In genomic region chr16:81432899-81433560, GRCh38 we compare ENCODE assay signal across 14 cellular contexts. TPM values are rescaled to one million over a fixed set of nuclear protein-coding genes. Genes with fewer than 3 reads are reported as not detected.
DNase-seq lines count a peak whose midpoint lies in the region; ATAC-seq, FAIRE-seq and TF ChIP-seq lines count a peak whose summit lies in the region.
"Had no signal": no experiment of that assay in that cellular context is flagged by ENCODE, and none has a peak within 500 bp of the region (broad histone marks: within the 10 kb centered on the region; RNA-seq: fewer than 3 reads in every experiment).

No MANE protein-coding gene starts in this region.

- H3K9ac ChIP-seq in HepG2 (ENCODE audit: insufficient read depth, low read depth, low read length): peak overlapping the region; percentile 56
- no peak overlapping the region for H3K9ac ChIP-seq in H1 (replicated peaks in 1 of 4; ENCODE audit: extremely low read depth in 1 of 4, low read depth in 3 of 4, low read length in 3 of 4)
- H3K9ac ChIP-seq: parathyroid adenoma had no signal

- H3K27me3 ChIP-seq in HepG2 (ENCODE audit: control insufficient read depth in 1 of 2, insufficient read depth in 2 of 2, low read length in 2 of 2) (peaks cover 2 to 4% of the 10 kb centered on the region in 2 experiments; a peak in 2 of 5 replicates), right lobe of liver (no peaks in the 10 kb centered on the region), H1 (replicated peaks in 1 of 4; ENCODE audit: control insufficient read depth in 3 of 4, extremely low read depth in 1 of 4, insufficient read depth in 3 of 4, low read length in 3 of 4) (no peaks in the 10 kb centered on the region), gastroesophageal sphincter (no peaks in the 10 kb centered on the region)

- H3K18ac ChIP-seq in H1 (ENCODE audit: extremely low read depth, low read length): no peak overlapping the region; the same call in 1 of the 2 replicates

- WGBS in HepG2 (ENCODE audit: low lambda C conversion rate): 50% methylated on average over 15 of the region's 15 CpGs
- WGBS in right lobe of liver (ENCODE audit: insufficient coverage, low coverage, low lambda C conversion rate, missing lambda C conversion rate): 80% methylated on average over 12 of the region's 15 CpGs
- WGBS in H1 (ENCODE audit: extremely low coverage in 1 of 2, insufficient coverage in 1 of 2, insufficient read length in 1 of 2, insufficient replicate concordance in 2 of 2, low coverage in 1 of 2, low lambda C conversion rate in 2 of 2, missing lambda C conversion rate in 1 of 2), 2 experiments: 83% methylated on average over 14 of the region's 15 CpGs; no CpG with 5 or more reads in 1 of the 2 experiments
- WGBS in gastroesophageal sphincter (ENCODE audit: low coverage in 1 of 2), 2 donors: 85 to 97% methylated on average over 6 to 7 of the region's 15 CpGs

- peak overlapping the region; percentile 77 for H2AFZ ChIP-seq in HepG2 (ENCODE audit: low read length)
- 0 out of 2 replicates have a peak overlapping the region, but pooled peaks have one; percentile 57 for H2AFZ ChIP-seq in H1 (ENCODE audit: low read length)
- H2AFZ ChIP-seq: parathyroid adenoma had no signal

- TF ChIP-seq EP300 in HepG2 (IDR thresholded peaks at IDR 0.05; ENCODE audit: low read depth in 2 of 2, low read length in 2 of 2) (no peak), HepG2 (CRISPR knock-in tag; IDR thresholded peaks at IDR 0.05; ENCODE audit: borderline replicate concordance) (no peak), H1 (IDR thresholded peaks at IDR 0.05; ENCODE audit: borderline replicate concordance in 1 of 2, low read depth in 2 of 2, low read length in 2 of 2) (no peak), gastroesophageal sphincter (IDR thresholded peaks at IDR 0.05) (no peak)

- H4K5ac ChIP-seq in H1 (ENCODE audit: insufficient read length, low read depth, low read length): no peak overlapping the region

- intact Hi-C loops in HepG2 (cut with micrococcal nuclease; ENCODE audit: unreplicated experiment) (no loop called here), right lobe of liver (cut with DNase I) (no loop called here), Right ventricle myocardium inferior (cut with DNase I) (no loop called here)

- H3K4me1 ChIP-seq in HepG2 (ENCODE audit: insufficient read depth, low read length) (peaks cover 56% of the 10 kb centered on the region), right lobe of liver (peaks cover 0 to 11% (median 4%) of the 10 kb centered on the region in 4 donors), H1 (replicated peaks in 1 of 4; ENCODE audit: control insufficient read depth in 3 of 4, insufficient read depth in 4 of 4, low read length in 3 of 4) (peaks cover 0 to 9% (median under 1%) of the 10 kb centered on the region in 4 experiments; a peak in 3 of 7 replicates), gastroesophageal sphincter (peaks cover 0 to 5% (median 0%) of the 10 kb centered on the region in 3 donors)
- H3K4me1 ChIP-seq: parathyroid adenoma had no signal

- POLR2A ChIA-PET in HepG2 (lab: Yijun Ruan, JAX): interaction anchor here (0.7 to 7.2 kb wide), 3 partner anchors 13 to 116 kb away, joined by 3 to 61 read pairs (median 6); no protein-coding TSS in a partner anchor
- POLR2A ChIA-PET in H1 (lab: Charles Lee; ENCODE audit: partially characterized antibody): interaction anchor here (1.5 kb wide), 1 partner anchor 20 kb away, joined by 3 read pairs; no protein-coding TSS in a partner anchor

- TF ChIP-seq POLR2A in HepG2 (IDR thresholded peaks at IDR 0.05; ENCODE audit: insufficient read depth in 1 of 2, low read depth in 2 of 2, low read length in 2 of 2) (no peak), right lobe of liver (IDR thresholded peaks at IDR 0.05) (no peak), H1 (IDR thresholded peaks at IDR 0.05; ENCODE audit: control extremely low read depth in 1 of 2, low read depth in 2 of 2, low read length in 2 of 2) (no peak), gastroesophageal sphincter (IDR thresholded peaks at IDR 0.05) (no peak)

- peak overlapping the region in 1 of 3 experiments; percentile 36; a peak in 2 of 6 replicates for H3K4me3 ChIP-seq in HepG2 (replicated peaks in 1 of 3; ENCODE audit: insufficient read depth in 1 of 3, low read depth in 2 of 3, low read length in 3 of 3)
- H3K4me3 ChIP-seq in right lobe of liver: no peak overlapping the region
- H3K4me3 ChIP-seq in H1 (ENCODE audit: extremely low read depth in 1 of 4, insufficient read depth in 2 of 4, low read depth in 3 of 4, low read length in 4 of 4): no peak overlapping the region
- no peak overlapping the region for H3K4me3 ChIP-seq in gastroesophageal sphincter
- H3K4me3 ChIP-seq: coronary artery had no signal

- DNase-seq in HepG2 (ENCODE audit: low spot score) (no peak), right lobe of liver (no peak), NCI-H2107 treated with DMSO at 0.1 percent for 48 hours (lab: John Stamatoyannopoulos, UW; ENCODE audit: unreplicated experiment) (peak; percentile 90), H1 (ENCODE audit: low read depth in 1 of 2, low spot score in 2 of 2) (no peak), epidermal melanocyte (ENCODE audit: insufficient read length, low spot score) (no peak), Right ventricle myocardium inferior (ENCODE audit: missing footprints) (no peak)
- DNase-seq in activated T-cell treated with anti-CD3 and anti-CD28 coated beads, Interleukin-2, amount 50 U/mL, for 1 hour: no peak
- DNase-seq: activated CD8-positive, alpha-beta memory T cell treated with anti-CD3 and anti-CD28 coated beads, Interleukin-2, amount 50 U/mL, for 48 hours; mammary epithelial cell; NCI-H446; WERI-Rb-1 had no signal

- in situ Hi-C loops in HepG2 (cut with HindIII; ENCODE audit: extremely low pct_ligation_motif_present, low pct_unique_long_range_greater_than_20kb): no loop called here

- H3K23me2 ChIP-seq in H1 (ENCODE audit: low read depth, low read length): no peaks in the 10 kb centered on the region

- no peak overlapping the region for H3K14ac ChIP-seq in H1 (ENCODE audit: insufficient read length)

- FAIRE-seq in HepG2 (lab: Jason Lieb, UNC) (no peak), H1 (lab: Jason Lieb, UNC) (no peak)

- H3K36me3 ChIP-seq in HepG2 (replicated peaks in 1 of 2; ENCODE audit: control insufficient read depth in 1 of 2, insufficient read depth in 2 of 2, low read length in 2 of 2) (no peaks in the 10 kb centered on the region), right lobe of liver (no peaks in the 10 kb centered on the region), H1 (ENCODE audit: control insufficient read depth in 2 of 4, insufficient read depth in 4 of 4, low read length in 3 of 4) (no peaks in the 10 kb centered on the region), gastroesophageal sphincter (no peaks in the 10 kb centered on the region)
- H3K36me3 ChIP-seq: WERI-Rb-1 had no signal

- H3K27ac ChIP-seq in HepG2 (ENCODE audit: extremely low read length, insufficient read depth, low read length) (no peak overlapping the region), right lobe of liver (no peak overlapping the region), H1 (ENCODE audit: low read depth, low read length) (no peak overlapping the region), gastroesophageal sphincter (no peak overlapping the region)
- H3K27ac ChIP-seq: parathyroid adenoma, WERI-Rb-1 had no signal

- no peak overlapping the region for H4K8ac ChIP-seq in H1 (ENCODE audit: extremely low read depth, insufficient read depth, low read length)

- CTCF ChIA-PET in HepG2 (lab: Yijun Ruan, JAX; ENCODE audit: low intra/inter-chr PET ratio, low total read pairs): no interaction called here
- CTCF ChIA-PET in H1 (lab: Charles Lee; ENCODE audit: partially characterized antibody): interaction anchor here (0.6 to 1.6 kb wide), 3 partner anchors 8 to 30 kb away, joined by 3 to 4 read pairs (median 3); no protein-coding TSS in a partner anchor

- H2BK12ac ChIP-seq in H1 (ENCODE audit: low read depth, low read length): no peak overlapping the region

- H3K79me1 ChIP-seq in H1 (ENCODE audit: low read depth, low read length): no peaks in the 10 kb centered on the region

- H2BK15ac ChIP-seq in H1 (ENCODE audit: low read length): no peak overlapping the region

- H4K20me1 ChIP-seq in HepG2 (ENCODE audit: insufficient read depth, low read length) (no peaks in the 10 kb centered on the region), H1 (replicated peaks in 1 of 2; ENCODE audit: control insufficient read depth in 1 of 2, insufficient read depth in 2 of 2, low read length in 2 of 2) (no peaks in the 10 kb centered on the region)

- no peak overlapping the region for H2BK120ac ChIP-seq in H1 (replicated peaks; ENCODE audit: low read depth, low read length)

- no peak for TF ChIP-seq RAD21 in HepG2 (CRISPR knock-in tag; IDR thresholded peaks at IDR 0.05)
- TF ChIP-seq RAD21 in H1 (IDR thresholded peaks at IDR 0.05 in 1 of 2, conservative IDR thresholded peaks at IDR 0.05 in 1 of 2; ENCODE audit: low read depth in 2 of 2, low read length in 2 of 2): no peak

- H2AK5ac ChIP-seq in H1 (ENCODE audit: low read depth, low read length): no peak overlapping the region

- H3K4ac ChIP-seq in H1 (replicated peaks; ENCODE audit: insufficient read length, low read depth, low read length): no peak overlapping the region

- H3K4me2 ChIP-seq in HepG2 (ENCODE audit: low read depth, low read length) (peak overlapping the region; percentile 66), H1 (ENCODE audit: insufficient read depth in 1 of 2, low read depth in 2 of 2, low read length in 2 of 2) (0 out of 4 replicates have a peak overlapping the region, but pooled peaks of 1 of the 2 experiments have one; percentile 11)

- H3K9me3 ChIP-seq in HepG2 (ENCODE audit: low read length) (no peaks in the 10 kb centered on the region), right lobe of liver (no peaks in the 10 kb centered on the region), H1 (ENCODE audit: insufficient read depth in 2 of 2, low read depth in 1 of 2, low read length in 1 of 2) (no peaks in the 10 kb centered on the region), gastroesophageal sphincter (no peaks in the 10 kb centered on the region)

- no peak overlapping the region for H3K56ac ChIP-seq in H1 (replicated peaks; ENCODE audit: insufficient read length, low read depth, low read length)

- no peak overlapping the region for H3K23ac ChIP-seq in H1 (ENCODE audit: insufficient read length)

- no peaks in the 10 kb centered on the region for H3K79me2 ChIP-seq in HepG2 (ENCODE audit: insufficient read depth, low read length)
- H3K79me2 ChIP-seq in H1 (ENCODE audit: control insufficient read depth in 1 of 2, insufficient read depth in 2 of 2, low read length in 2 of 2): no peaks in the 10 kb centered on the region
- H3K79me2 ChIP-seq: parathyroid adenoma had no signal

- no peak overlapping the region for H2BK5ac ChIP-seq in H1 (ENCODE audit: low read depth, low read length)

- TF ChIP-seq CTCF in HepG2 (CRISPR knock-in tag; IDR thresholded peaks at IDR 0.05): no peak
- no peak for TF ChIP-seq CTCF in right lobe of liver (IDR thresholded peaks at IDR 0.05)
- TF ChIP-seq CTCF in H1 (IDR thresholded peaks at IDR 0.05; ENCODE audit: control extremely low read depth in 1 of 3, insufficient read depth in 1 of 3, low read depth in 1 of 3, low read length in 3 of 3): no peak
- no peak for TF ChIP-seq CTCF in gastroesophageal sphincter (IDR thresholded peaks at IDR 0.05)

- no peak overlapping the region; the same call in 1 of the 2 replicates for H2BK20ac ChIP-seq in H1 (ENCODE audit: low read length)

- BruUV-seq in HepG2 (replicated peaks; lab: Mats Ljungman, UMichigan): no TSS peak

- H4K91ac ChIP-seq in H1 (replicated peaks; ENCODE audit: insufficient read length, low read length): no peak overlapping the region

- no peak for ATAC-seq in HepG2
- ATAC-seq in right lobe of liver: no peak
- no peak for ATAC-seq in Right ventricle myocardium inferior
- no peak for ATAC-seq in gastroesophageal sphincter

RNA-seq across cellular contexts. Expression of gene CMIP, which starts 11.6 kb away (rescaled TPM):
- total RNA-seq in HepG2 (2016; rRNA removed; fragmentation: Illumina TruSeq; extraction: Trizol): 10.9 and 21.7 TPM in 2 replicates
- 3.5 and 4.6 TPM in 2 replicates for total RNA-seq in HepG2 (2016; cell fraction: cytosol; rRNA removed; fragmentation: Illumina TruSeq; extraction: Trizol; ENCODE audit: low read depth)
- total RNA-seq in HepG2 (2016; cell fraction: insoluble cytoplasmic fraction; rRNA removed; fragmentation: Illumina TruSeq; extraction: Trizol): 11.5 and 15.7 TPM in 2 replicates
- total RNA-seq in HepG2 (2016; cell fraction: membrane; rRNA removed; fragmentation: Illumina TruSeq; extraction: Trizol): 13.0 and 15.9 TPM in 2 replicates
- 23.3 and 29.3 TPM in 2 replicates for total RNA-seq in HepG2 (2016; cell fraction: nucleus; rRNA removed; fragmentation: Illumina TruSeq; extraction: Trizol)
- 18.1 and 22.0 TPM in 2 replicates for polyA plus RNA-seq in HepG2 (2011; rRNA removed)
- polyA plus RNA-seq in HepG2 (2011; cell fraction: cytosol; rRNA removed): 17.3 and 20.7 TPM in 2 replicates
- 77.4 and 83.2 TPM in 2 replicates for polyA plus RNA-seq in HepG2 (2011; cell fraction: nucleus; rRNA removed)
- 74.4 and 83.5 TPM in 2 replicates for polyA plus RNA-seq in HepG2 (2012)
- 3.4 and 3.8 TPM in 2 replicates for polyA plus RNA-seq in HepG2 (2016; cell fraction: cytosol; fragmentation: Illumina TruSeq; extraction: Trizol; ENCODE audit: low read depth)
- polyA plus RNA-seq in HepG2 (2016; cell fraction: insoluble cytoplasmic fraction; fragmentation: Illumina TruSeq; extraction: Trizol; ENCODE audit: low read depth): 29.7 and 48.6 TPM in 2 replicates
- polyA plus RNA-seq in HepG2 (2016; cell fraction: membrane; fragmentation: Illumina TruSeq; extraction: Trizol; ENCODE audit: low read depth): 14.8 and 16.9 TPM in 2 replicates
- polyA plus RNA-seq in HepG2 (2016; cell fraction: nucleus; fragmentation: Illumina TruSeq; extraction: Trizol; ENCODE audit: insufficient read depth, low read depth): 51.1 and 51.2 TPM in 2 replicates
- 16.6 and 71.5 TPM in 2 replicates for polyA minus RNA-seq in HepG2 (2011; rRNA and poly(A)+ RNA removed; ENCODE audit: low replicate concordance)
- 60.8 and 68.8 TPM in 2 replicates for polyA minus RNA-seq in HepG2 (2011; cell fraction: cytosol; rRNA and poly(A)+ RNA removed)
- polyA minus RNA-seq in HepG2 (2011; cell fraction: nucleus; rRNA and poly(A)+ RNA removed): 61.9 and 63.1 TPM in 2 replicates
- total RNA-seq in right lobe of liver: 10 to 100 TPM; 12.2 to 23.0 (median 16.5) TPM
- 53.2 and 62.0 TPM in 2 replicates for total RNA-seq in H1 (2021; fragmentation: NEBNext Ultra II Directional; extraction: Animal tissue kit (Norgen Biotek cat#: 25700))
- polyA plus RNA-seq in H1 (2011; rRNA removed): 7.9 and 21.2 TPM in 2 replicates
- 7.9 TPM for polyA plus RNA-seq in H1 (2011; cell fraction: cytosol; rRNA removed)
- 27.3 TPM for polyA plus RNA-seq in H1 (2011; cell fraction: nucleus; rRNA removed)
- 44.6 to 50.3 TPM (median 45.5 TPM) in 4 replicates for polyA plus RNA-seq in H1 (2012, experiment 1 of 2)
- polyA plus RNA-seq in H1 (2012, experiment 2 of 2): 28.6 TPM
- polyA plus RNA-seq in H1 (2013, experiment 1 of 2): 36.4 TPM
- 34.4 TPM for polyA plus RNA-seq in H1 (2013, experiment 2 of 2)
- polyA minus RNA-seq in H1 (2011; rRNA and poly(A)+ RNA removed): 20.8 and 26.6 TPM in 2 replicates
- polyA minus RNA-seq in H1 (2011; cell fraction: cytosol; rRNA and poly(A)+ RNA removed): 35.2 TPM
- polyA minus RNA-seq in H1 (2011; cell fraction: nucleus; rRNA and poly(A)+ RNA removed): 37.7 TPM
- total RNA-seq in Right ventricle myocardium inferior: 10.5 TPM
- 10 to 100 TPM; 13.4 to 24.0 (median 19.2) TPM for total RNA-seq in gastroesophageal sphincter
